In genomic region chr7:44200699-44201461, GRCh38 we compare ENCODE assay signal across 1 cellular context.
A peak's percentile ranks its signal among the peaks of the same experiment; 100 is the strongest.
TF ChIP-seq lines count a peak whose summit lies in the region.

TSS of gene YKT6 (plus strand) at chr7:44200978. CDS start at chr7:44201136, 158 bp downstream.

TF ChIP-seq in HepG2, 621 proteins besides CTCF, POLR2A, EP300 and RAD21 (continued from another document):
- TF ChIP-seq U2AF1 (optimal IDR thresholded peaks at IDR 0.05; ENCODE audit: low read depth, low read length) (peak; percentile 48), HDAC1 (CRISPR knock-in tag; IDR thresholded peaks at IDR 0.05) (peak; percentile 74; the same call in 1 of the 2 replicates), SMAD3 (CRISPR knock-in tag; IDR thresholded peaks at IDR 0.05) (0 out of 2 replicates have a peak, but pooled peaks have one; percentile 25), JUND (CRISPR knock-in tag; IDR thresholded peaks at IDR 0.05) (no peak), POLR2G (IDR thresholded peaks at IDR 0.05; ENCODE audit: low read depth, low read length) (peak; percentile 93), EEA1 (CRISPR knock-in tag; IDR thresholded peaks at IDR 0.05; ENCODE audit: borderline replicate concordance) (no peak), ZNF597 (CRISPR knock-in tag; IDR thresholded peaks at IDR 0.05) (0 out of 2 replicates have a peak, but pooled peaks have one; percentile 50), ZNF564 (CRISPR knock-in tag; IDR thresholded peaks at IDR 0.05) (no peak), ZNF335 (CRISPR knock-in tag; IDR thresholded peaks at IDR 0.05) (no peak), SKIL (CRISPR knock-in tag; IDR thresholded peaks at IDR 0.05; ENCODE audit: borderline replicate concordance) (no peak), PAXIP1 (CRISPR knock-in tag; conservative IDR thresholded peaks at IDR 0.05) (peak; percentile 56), ZNF350 (CRISPR knock-in tag; IDR thresholded peaks at IDR 0.05; ENCODE audit: borderline replicate concordance, low read depth) (peak; percentile 56), NBN (conservative IDR thresholded peaks at IDR 0.05) (no peak), MYNN (CRISPR knock-in tag; IDR thresholded peaks at IDR 0.05; ENCODE audit: low read depth) (no peak), SMAD1 (CRISPR knock-in tag; IDR thresholded peaks at IDR 0.05; ENCODE audit: borderline replicate concordance, low read depth) (0 out of 2 replicates have a peak, but pooled peaks have one; percentile 57), ZFP91 (CRISPR knock-in tag; IDR thresholded peaks at IDR 0.05; ENCODE audit: borderline replicate concordance) (peak; percentile 70; the same call in 1 of the 2 replicates)
